In the genomic region with DNA sequence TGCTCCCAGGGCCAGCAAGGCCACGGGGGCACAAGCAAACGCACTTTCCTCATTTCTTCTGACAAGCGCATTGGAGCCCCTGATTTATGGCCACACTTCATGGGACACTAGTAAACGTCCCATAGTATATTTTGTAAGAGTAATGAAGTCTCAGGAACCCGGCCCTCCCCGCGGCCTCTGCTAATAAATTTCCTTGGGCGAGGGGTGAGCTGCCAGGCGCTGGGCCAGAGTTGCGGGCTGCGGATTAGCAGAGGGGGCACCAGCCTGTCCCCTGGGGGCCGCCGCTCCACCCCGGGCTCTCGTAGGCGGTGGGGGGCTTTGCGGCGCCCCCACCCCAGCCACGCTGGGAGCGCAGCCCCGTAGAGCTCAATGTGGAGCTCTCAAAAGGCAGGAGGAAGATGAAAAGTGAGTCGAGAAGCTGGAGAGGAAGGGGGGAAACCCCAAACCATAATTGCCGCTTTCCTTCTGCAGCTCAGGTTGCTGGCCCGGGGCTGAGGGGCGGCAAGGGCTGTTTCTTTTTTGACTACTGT, we compare ENCODE assay signal across 14 cellular contexts.
DNase-seq lines count a peak whose midpoint lies in the region; ATAC-seq and TF ChIP-seq lines count a peak whose summit lies in the region.
"Had no signal": no experiment of that assay in that cellular context is flagged by ENCODE, and none has a peak within 500 bp of the region (broad histone marks: within the 10 kb centered on the region; RNA-seq: fewer than 3 reads in every experiment).

No MANE protein-coding gene starts in this region.

- H3K4me3 Mint-ChIP-seq in CD8-positive, alpha-beta T cell, result peak overlapping the region; percentile 58
- no peak overlapping the region for H3K4me3 Mint-ChIP-seq in chondrocyte (ENCODE audit: unreplicated experiment)
- no peak overlapping the region for H3K4me3 Mint-ChIP-seq in osteocyte (ENCODE audit: unreplicated experiment)

- no peak overlapping the region for H3K4me3 ChIP-seq in CD8-positive, alpha-beta T cell (ENCODE audit: low read depth, low read length)
- H3K4me3 ChIP-seq in rectal smooth muscle tissue (ENCODE audit: low read length), result peak overlapping the region; percentile 46

- no peaks in the 10 kb centered on the region for H3K9me3 Mint-ChIP-seq in CD8-positive, alpha-beta T cell
- H3K9me3 Mint-ChIP-seq in chondrocyte (ENCODE audit: low read depth), result no peaks in the 10 kb centered on the region
- H3K9me3 Mint-ChIP-seq in osteocyte (ENCODE audit: unreplicated experiment), result no peaks in the 10 kb centered on the region

- H3K9me3 ChIP-seq in CD8-positive, alpha-beta T cell (ENCODE audit: low read length), result no peaks in the 10 kb centered on the region

- ATAC-seq in CD8-positive, alpha-beta T cell, result no peak
- no peak for ATAC-seq in GM18520 (IDR thresholded peaks at IDR 0.05; ENCODE audit: unreplicated experiment)
- ATAC-seq: HepG2, right cardiac atrium, Right ventricle myocardium inferior had no signal

- H3K27ac ChIP-seq in CD8-positive, alpha-beta T cell (ENCODE audit: low read depth, low read length), result no peak overlapping the region
- H3K27ac ChIP-seq in rectal smooth muscle tissue (ENCODE audit: low read depth, low read length) (no peak overlapping the region), RWPE1 (no peak overlapping the region)

- CTCF ChIA-PET in CD8-positive, alpha-beta T cell (lab: Charles Lee), result no interaction called here
- CTCF ChIA-PET in HEK293T (lab: Yijun Ruan, JAX), result interaction anchor here (0.6 to 1.2 kb wide), 4 partner anchors 16 to 91 kb away, joined by 3 to 7 read pairs (median 3); no protein-coding TSS in a partner anchor
- CTCF ChIA-PET in RWPE1 (lab: Yijun Ruan, JAX), result no interaction called here

- peaks cover 37% of the 10 kb centered on the region for H3K27me3 Mint-ChIP-seq in CD8-positive, alpha-beta T cell (ENCODE audit: low read depth)
- H3K27me3 Mint-ChIP-seq in chondrocyte (ENCODE audit: low read depth), result no peaks in the 10 kb centered on the region
- no peaks in the 10 kb centered on the region for H3K27me3 Mint-ChIP-seq in osteocyte (ENCODE audit: unreplicated experiment)

- intact Hi-C loops in CD8-positive, alpha-beta T cell (cut with DNase I, micrococcal nuclease), result no loop called here

- POLR2A ChIA-PET in CD8-positive, alpha-beta T cell (lab: Charles Lee), result no interaction called here
- POLR2A ChIA-PET in HEK293T (lab: Yijun Ruan, JAX) (interaction anchor here (0.9 kb wide), 1 partner anchor 10 kb away, joined by 3 read pairs; no protein-coding TSS in a partner anchor), RWPE1 (lab: Yijun Ruan, JAX; ENCODE audit: low non-redundant PET) (no interaction called here)

- no peak overlapping the region for H3K27ac Mint-ChIP-seq in CD8-positive, alpha-beta T cell
- H3K27ac Mint-ChIP-seq in chondrocyte (ENCODE audit: unreplicated experiment) (peak overlapping the region; percentile 32), osteocyte (ENCODE audit: unreplicated experiment) (no peak overlapping the region)

- H3K4me1 ChIP-seq in CD8-positive, alpha-beta T cell (ENCODE audit: insufficient read depth, low read length), result peaks cover 4% of the 10 kb centered on the region
- peaks cover 2% of the 10 kb centered on the region for H3K4me1 ChIP-seq in rectal smooth muscle tissue (ENCODE audit: control insufficient read depth, insufficient read depth, low read length)

- no peaks in the 10 kb centered on the region for H3K27me3 ChIP-seq in CD8-positive, alpha-beta T cell (ENCODE audit: insufficient read depth, low read length)
- H3K27me3 ChIP-seq in rectal smooth muscle tissue (ENCODE audit: control insufficient read depth, insufficient read depth, low read length), result peaks cover 2% of the 10 kb centered on the region

- H3K36me3 ChIP-seq in CD8-positive, alpha-beta T cell (ENCODE audit: insufficient read depth, low read length), result no peaks in the 10 kb centered on the region
- H3K36me3 ChIP-seq in rectal smooth muscle tissue (ENCODE audit: control insufficient read depth, insufficient read depth, low read length), result no peaks in the 10 kb centered on the region

- no peak overlapping the region for H3K9ac ChIP-seq in rectal smooth muscle tissue (ENCODE audit: low read length)

- DNase-seq in CD8-positive, alpha-beta T cell, result no peak
- peak; percentile 49 for DNase-seq in HEK293T (ENCODE audit: extremely low spot score)
- no peak for DNase-seq in chondrocyte (ENCODE audit: low spot score)
- DNase-seq in RWPE1 (ENCODE audit: low spot score), result no peak
- no peak for DNase-seq in osteocyte (ENCODE audit: extremely low spot score, unreplicated experiment)
- no peak for DNase-seq in NCI-H2107 treated with DMSO at 0.1 percent for 48 hours (lab: John Stamatoyannopoulos, UW; ENCODE audit: unreplicated experiment)
- DNase-seq: aorta, GDM1, NCI-H526 treated with DMSO at 0.1 percent for 48 hours had no signal

- TF ChIP-seq CTCF in CD8-positive, alpha-beta T cell (IDR thresholded peaks at IDR 0.05), result no peak
- TF ChIP-seq CTCF in chondrocyte (IDR thresholded peaks at IDR 0.05), result no peak
- TF ChIP-seq CTCF in RWPE1 (conservative IDR thresholded peaks at IDR 0.05; ENCODE audit: low read depth), result no peak
- no peak for TF ChIP-seq CTCF in osteocyte (IDR thresholded peaks at IDR 0.05)

- no peaks in the 10 kb centered on the region for H3K36me3 Mint-ChIP-seq in CD8-positive, alpha-beta T cell
- H3K36me3 Mint-ChIP-seq in chondrocyte (ENCODE audit: low read depth) (no peaks in the 10 kb centered on the region), osteocyte (ENCODE audit: unreplicated experiment) (no peaks in the 10 kb centered on the region)

- H3K4me1 Mint-ChIP-seq in CD8-positive, alpha-beta T cell (ENCODE audit: low read depth), result peaks cover 8% of the 10 kb centered on the region
- H3K4me1 Mint-ChIP-seq in chondrocyte (ENCODE audit: low read depth) (peaks cover 27% of the 10 kb centered on the region), osteocyte (ENCODE audit: unreplicated experiment) (peaks cover 37% of the 10 kb centered on the region)

TF ChIP-seq in HEK293T, 16 proteins besides CTCF, POLR2A, EP300 and RAD21:
- TF ChIP-seq, protein P1, sequence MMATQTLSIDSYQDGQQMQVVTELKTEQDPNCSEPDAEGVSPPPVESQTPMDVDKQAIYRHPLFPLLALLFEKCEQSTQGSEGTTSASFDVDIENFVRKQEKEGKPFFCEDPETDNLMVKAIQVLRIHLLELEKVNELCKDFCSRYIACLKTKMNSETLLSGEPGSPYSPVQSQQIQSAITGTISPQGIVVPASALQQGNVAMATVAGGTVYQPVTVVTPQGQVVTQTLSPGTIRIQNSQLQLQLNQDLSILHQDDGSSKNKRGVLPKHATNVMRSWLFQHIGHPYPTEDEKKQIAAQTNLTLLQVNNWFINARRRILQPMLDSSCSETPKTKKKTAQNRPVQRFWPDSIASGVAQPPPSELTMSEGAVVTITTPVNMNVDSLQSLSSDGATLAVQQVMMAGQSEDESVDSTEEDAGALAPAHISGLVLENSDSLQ (IDR thresholded peaks at IDR 0.05), result peak; percentile 95
- no peak for TF ChIP-seq FOXA1 (IDR thresholded peaks at IDR 0.05)
- TF ChIP-seq CTBP1 (IDR thresholded peaks at IDR 0.05; ENCODE audit: borderline replicate concordance), result 0 out of 2 replicates have a peak, but pooled peaks have one; percentile 75
